ENCODE assay signal across 24 cellular contexts in the genomic region with DNA sequence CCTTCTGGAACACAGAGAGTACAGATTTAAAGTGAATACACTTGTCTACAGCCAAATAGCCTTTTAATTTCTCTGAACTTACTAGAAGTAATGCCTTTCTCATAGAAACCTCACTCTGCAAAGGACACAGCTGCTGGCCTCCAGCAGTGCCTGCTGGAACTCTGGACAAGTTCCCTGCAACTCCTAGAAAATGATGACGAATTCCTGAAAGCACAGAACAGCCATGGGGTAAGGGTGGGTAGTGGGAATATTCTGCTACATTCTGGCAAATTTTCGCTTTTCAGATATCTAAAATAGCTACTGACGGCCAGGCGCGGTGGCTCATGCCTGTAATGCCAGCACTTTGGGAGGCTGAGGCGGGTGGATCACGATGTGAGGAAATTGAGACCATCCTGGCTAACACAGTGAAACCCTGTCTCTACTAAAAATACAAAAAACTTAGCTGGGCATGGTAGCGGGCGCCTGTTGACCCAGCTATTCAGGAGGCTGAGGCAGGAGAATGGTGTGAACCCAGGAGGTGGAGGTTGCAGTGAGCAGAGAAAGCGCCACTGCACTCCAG.
"Had no signal": no experiment of that assay in that cellular context is flagged by ENCODE, and none has a peak within 500 bp of the region (broad histone marks: within the 10 kb centered on the region; RNA-seq: fewer than 3 reads in every experiment).

No MANE protein-coding gene starts in this region.

- H3K27ac ChIP-seq: coronary artery, epithelial cell of prostate, esophagus muscularis mucosa, gastroesophageal sphincter, left ventricle myocardium inferior, lower lobe of right lung, neutrophil, right atrium auricular region, sigmoid colon, suprapubic skin, tibial nerve, upper lobe of right lung, vagina had no signal

- H3K9me3 Mint-ChIP-seq: immature natural killer cell, naive B cell had no signal

- H3K4me3 Mint-ChIP-seq: naive B cell had no signal

- DNase-seq: effector memory CD4-positive, alpha-beta T cell; foreskin fibroblast; glutamatergic neuron; left cardiac atrium; left ventricle myocardium inferior; lower lobe of right lung; mesenchymal stem cell; midbrain; naive B cell; sigmoid colon; small intestine; stimulated activated CD4-positive, alpha-beta T cell treated with anti-CD3 and anti-CD28 coated beads, Interleukin-2, amount 100 ng/mL, for 48 hours; stimulated activated naive CD4-positive, alpha-beta T cell treated with Interleukin-2 at 50 U/mL for 16 hours; upper lobe of right lung had no signal

- H3K4me3 ChIP-seq: coronary artery, esophagus muscularis mucosa, gastroesophageal sphincter, left ventricle myocardium inferior, lower lobe of right lung, right atrium auricular region, sigmoid colon, suprapubic skin, tibial nerve, upper lobe of right lung, vagina had no signal

- H3K27me3 ChIP-seq: esophagus muscularis mucosa, gastroesophageal sphincter, neutrophil, right atrium auricular region, sigmoid colon, suprapubic skin, tibial nerve, upper lobe of right lung, vagina had no signal

- H3K27me3 Mint-ChIP-seq: naive B cell had no signal

- ATAC-seq: gastroesophageal sphincter, left cardiac atrium, lower lobe of right lung, upper lobe of right lung had no signal
